8 cellular contexts compared by ENCODE assay signal in genomic region chr9:113274474-113275146, GRCh38. TPM values are rescaled to one million over a fixed set of nuclear protein-coding genes. Genes with fewer than 3 reads are reported as not detected.
DNase-seq lines count a peak whose midpoint lies in the region; ATAC-seq and TF ChIP-seq lines count a peak whose summit lies in the region.

No MANE protein-coding gene starts in this region.

- intact Hi-C loops in natural killer cell (cut with micrococcal nuclease) = loop anchor here (1.0 to 10.0 kb wide), 6 partner anchors 53 to 384 kb away; partner anchors contain the start of genes C9orf43, FKBP15, POLE3 and SLC31A1

- ATAC-seq in HG02884 (IDR thresholded peaks at IDR 0.05; ENCODE audit: unreplicated experiment) (peak; percentile 5), natural killer cell (peak; percentile 23 to 51 (median 41))

- DNase-seq in AG04450 (ENCODE audit: low read depth, low spot score) (no peak), GM03348 (ENCODE audit: low spot score) (peak; percentile 64), NCI-H2081 treated with DMSO at 0.1 percent for 48 hours (lab: John Stamatoyannopoulos, UW) (peak; percentile 5), WERI-Rb-1 (peak; percentile 51), fibroblast of the conjunctiva (ENCODE audit: low read depth) (peak; percentile 46), natural killer cell (no peak)
- no peak for DNase-seq in activated effector memory CD4-positive, alpha-beta T cell treated with anti-CD3 and anti-CD28 coated beads, Interleukin-2, amount 50 U/mL, for 16 hours

- H3K36me3 ChIP-seq in WERI-Rb-1 = peaks cover 63% of the 10 kb centered on the region

- peaks cover 4 to 12% of the 10 kb centered on the region in 2 donors for H3K4me1 Mint-ChIP-seq in natural killer cell

- H3K4me3 ChIP-seq in AG04450 (ENCODE audit: low read depth, low read length) = peak overlapping the region; percentile 98
- H3K4me3 ChIP-seq in WERI-Rb-1 (ENCODE audit: low read depth, low read length) = peak overlapping the region; percentile 72

- no peaks in the 10 kb centered on the region for H3K27me3 Mint-ChIP-seq in natural killer cell (ENCODE audit: low read depth in 2 of 2)

- H3K9me3 ChIP-seq in AG04450 (ENCODE audit: control insufficient read depth, insufficient read depth, low read length) = no peaks in the 10 kb centered on the region; the same call in 1 of the 2 replicates
- H3K9me3 ChIP-seq in WERI-Rb-1 (ENCODE audit: severe bottlenecking) = no peaks in the 10 kb centered on the region

- no peak overlapping the region for H3K27ac Mint-ChIP-seq in natural killer cell

- CTCF ChIA-PET in AG04450 (lab: Charles Lee) = interaction anchor here (0.6 to 4.4 kb wide), 32 partner anchors 9 to 384 kb away, joined by 3 to 40 read pairs (median 5); partner anchors contain the start of genes ALAD, C9orf43, POLE3 and WDR31

- POLR2A ChIA-PET in AG04450 (lab: Yijun Ruan, JAX) = interaction anchor here (0.6 to 2.5 kb wide), 10 partner anchors 36 to 383 kb away, joined by 3 to 16 read pairs (median 4); partner anchors contain the start of genes ALAD, C9orf43, FKBP15 and HDHD3

- H3K27ac ChIP-seq in AG04450 (ENCODE audit: low read depth, low read length) = peak overlapping the region; percentile 94
- H3K27ac ChIP-seq in WERI-Rb-1 = peak overlapping the region; percentile 91

- no peak overlapping the region for H3K4me3 Mint-ChIP-seq in natural killer cell

- H3K9me3 Mint-ChIP-seq in natural killer cell = no peaks in the 10 kb centered on the region

- TF ChIP-seq CTCF in AG04450 (IDR thresholded peaks at IDR 0.05; ENCODE audit: low read depth, low read length) (peak; percentile 65), WERI-Rb-1 (IDR thresholded peaks at IDR 0.05; ENCODE audit: low read depth, low read length) (peak; percentile 56), natural killer cell (IDR thresholded peaks at IDR 0.05) (peak; percentile 77)

- H3K36me3 Mint-ChIP-seq in natural killer cell = peaks cover 20% of the 10 kb centered on the region

- H3K27me3 ChIP-seq in AG04450 (ENCODE audit: control insufficient read depth, insufficient read depth, low read length) = no peaks in the 10 kb centered on the region
- no peaks in the 10 kb centered on the region for H3K27me3 ChIP-seq in WERI-Rb-1 (ENCODE audit: insufficient read depth, low read depth, severe bottlenecking)

RNA-seq across cellular contexts. Expression of gene CDC26, which starts 0.8 kb away (rescaled TPM):
- polyA plus RNA-seq in AG04450 (2011; rRNA removed) = 38.0 and 52.6 TPM in 2 replicates
- polyA minus RNA-seq in AG04450 (2011; rRNA and poly(A)+ RNA removed) = 8.6 and 13.4 TPM in 2 replicates
- 10 to 100 TPM; 16.8 to 24.8 (median 21.5) TPM for total RNA-seq in natural killer cell

RNA-seq across cellular contexts. Expression of gene PRPF4, which starts 0.8 kb away (rescaled TPM):
- polyA plus RNA-seq in AG04450 (2011; rRNA removed) = 20.1 and 20.9 TPM in 2 replicates
- 12.8 and 15.8 TPM in 2 replicates for polyA minus RNA-seq in AG04450 (2011; rRNA and poly(A)+ RNA removed)
- total RNA-seq in natural killer cell = 10 to 100 TPM; 16.9 to 23.2 (median 21.1) TPM

RNA-seq across cellular contexts. Expression of gene RNF183, which starts 28.6 kb away (rescaled TPM):
- not detected in 2 replicates for polyA plus RNA-seq in AG04450 (2011; rRNA removed)
- polyA minus RNA-seq in AG04450 (2011; rRNA and poly(A)+ RNA removed) = not detected in 2 replicates
- total RNA-seq in natural killer cell = not detected

RNA-seq across cellular contexts. Expression of gene SLC31A1, which starts 53.3 kb away (rescaled TPM):
- polyA plus RNA-seq in AG04450 (2011; rRNA removed) = 34.6 and 38.4 TPM in 2 replicates
- polyA minus RNA-seq in AG04450 (2011; rRNA and poly(A)+ RNA removed) = 25.3 and 30.5 TPM in 2 replicates
- total RNA-seq in natural killer cell = 10 to 100 TPM in 2 of 3 donors, 1 to 10 TPM in 1; 7.9 to 27.8 (median 11.8) TPM

RNA-seq across cellular contexts. Expression of gene FKBP15, which starts 53.5 kb away (rescaled TPM):
- polyA plus RNA-seq in AG04450 (2011; rRNA removed) = 27.8 and 28.5 TPM in 2 replicates
- 54.3 and 65.7 TPM in 2 replicates for polyA minus RNA-seq in AG04450 (2011; rRNA and poly(A)+ RNA removed)
- 10 to 100 TPM; 35.0 to 37.9 (median 35.9) TPM for total RNA-seq in natural killer cell

Comparison
In these comparisons a context has a peak if more than half of its experiments do, and no peak if none do; other contexts are left out.
1. DNase-seq: peak in GM03348 (single experiment), NCI-H2081 treated with DMSO at 0.1 percent for 48 hours (single experiment), WERI-Rb-1 (single experiment) and fibroblast of the conjunctiva (single experiment); none in AG04450 (single experiment), natural killer cell (single experiment) and activated effector memory CD4-positive, alpha-beta T cell treated with anti-CD3 and anti-CD28 coated beads, Interleukin-2, amount 50 U/mL, for 16 hours (single experiment).
2. Peak in every context shown above with its lines, with median percentiles within 50 percentile points of each other: CTCF ChIP-seq.